ENCODE assay signal across 12 cellular contexts in genomic region chr13:52371736-52372247, GRCh38. TPM values are rescaled to one million over a fixed set of nuclear protein-coding genes. Genes with fewer than 3 reads are reported as not detected.
DNase-seq lines count a peak whose midpoint lies in the region; ATAC-seq and TF ChIP-seq lines count a peak whose summit lies in the region.
"Had no signal": no experiment of that assay in that cellular context is flagged by ENCODE, and none has a peak within 500 bp of the region (broad histone marks: within the 10 kb centered on the region; RNA-seq: fewer than 3 reads in every experiment).

No MANE protein-coding gene starts in this region.

- no peak overlapping the region for H3K4me3 Mint-ChIP-seq in naive thymus-derived CD8-positive, alpha-beta T cell
- H3K4me3 Mint-ChIP-seq: activated CD4-positive, alpha-beta T cell treated with anti-CD3 and anti-CD28 coated beads, Interleukin-2, amount 10 ng/mL, durations not matched to agents 7 days and 5 days; activated naive CD4-positive, alpha-beta T cell treated with anti-CD3 and anti-CD28 coated beads for 36 hours had no signal

- intact Hi-C loops in upper lobe of right lung (cut with DNase I) = no loop called here

- H2AFZ ChIP-seq in SK-N-SH (ENCODE audit: low read depth) = no peak overlapping the region

- peaks cover 11% of the 10 kb centered on the region for H3F3A ChIP-seq in SK-N-SH (replicated peaks; ENCODE audit: insufficient read depth)

- no peaks in the 10 kb centered on the region for H3K9me2 ChIP-seq in SK-N-SH

- H3K79me2 ChIP-seq in SK-N-SH (ENCODE audit: insufficient read depth) = no peaks in the 10 kb centered on the region

- H3K36me3 ChIP-seq in SK-N-SH (replicated peaks in 1 of 2; ENCODE audit: control insufficient read depth in 1 of 2, insufficient read depth in 2 of 2, low read length in 1 of 2) (no peaks in the 10 kb centered on the region), skeletal muscle satellite cell (ENCODE audit: insufficient read depth, low read length) (no peaks in the 10 kb centered on the region), upper lobe of right lung (no peaks in the 10 kb centered on the region)
- H3K36me3 ChIP-seq: suprapubic skin had no signal

- DNase-seq in NCI-H748 (lab: John Stamatoyannopoulos, UW; ENCODE audit: unreplicated experiment) (peak; percentile 15), NCI-H748 treated with DMSO at 0.1 percent for 48 hours (lab: John Stamatoyannopoulos, UW) (no peak), SK-N-SH (peak; percentile 24), foreskin melanocyte (peak; percentile 37), upper lobe of right lung (no peak)
- DNase-seq in naive thymus-derived CD8-positive, alpha-beta T cell = no peak
- DNase-seq: activated CD4-positive, alpha-beta T cell treated with anti-CD3 and anti-CD28 coated beads, Interleukin-2, amount 10 ng/mL, durations not matched to agents 7 days and 5 days; activated naive CD4-positive, alpha-beta T cell treated with anti-CD3 and anti-CD28 coated beads for 36 hours; NCI-H2081 had no signal

- no peaks in the 10 kb centered on the region for H3K9me3 ChIP-seq in SK-N-SH
- H3K9me3 ChIP-seq in skeletal muscle satellite cell (replicated peaks; ENCODE audit: low read length) = no peaks in the 10 kb centered on the region
- no peaks in the 10 kb centered on the region for H3K9me3 ChIP-seq in upper lobe of right lung
- H3K9me3 ChIP-seq: suprapubic skin had no signal

- 19% methylated on average over 3 of the region's 3 CpGs for WGBS in SK-N-SH (ENCODE audit: low lambda C conversion rate)

- TF ChIP-seq CTCF in SK-N-SH (IDR thresholded peaks at IDR 0.05) (no peak), upper lobe of right lung (IDR thresholded peaks at IDR 0.05) (no peak)

- H3K9me3 Mint-ChIP-seq in naive thymus-derived CD8-positive, alpha-beta T cell = no peaks in the 10 kb centered on the region
- H3K9me3 Mint-ChIP-seq: activated CD4-positive, alpha-beta T cell treated with anti-CD3 and anti-CD28 coated beads, Interleukin-2, amount 10 ng/mL, durations not matched to agents 7 days and 5 days; activated naive CD4-positive, alpha-beta T cell treated with anti-CD3 and anti-CD28 coated beads for 36 hours had no signal

- H3K27ac Mint-ChIP-seq in naive thymus-derived CD8-positive, alpha-beta T cell = no peak overlapping the region
- H3K27ac Mint-ChIP-seq: activated CD4-positive, alpha-beta T cell treated with anti-CD3 and anti-CD28 coated beads, Interleukin-2, amount 10 ng/mL, durations not matched to agents 7 days and 5 days; activated naive CD4-positive, alpha-beta T cell treated with anti-CD3 and anti-CD28 coated beads for 36 hours had no signal

- CTCF ChIA-PET in SK-N-SH (lab: Yijun Ruan, JAX) = no interaction called here

- no peaks in the 10 kb centered on the region for H3K4me1 Mint-ChIP-seq in naive thymus-derived CD8-positive, alpha-beta T cell
- H3K4me1 Mint-ChIP-seq: activated CD4-positive, alpha-beta T cell treated with anti-CD3 and anti-CD28 coated beads, Interleukin-2, amount 10 ng/mL, durations not matched to agents 7 days and 5 days had no signal

- H3K36me3 Mint-ChIP-seq in naive thymus-derived CD8-positive, alpha-beta T cell = no peaks in the 10 kb centered on the region

- no peak overlapping the region for H3K9ac ChIP-seq in SK-N-SH
- H3K9ac ChIP-seq in skeletal muscle satellite cell (ENCODE audit: low read depth, low read length) = peak overlapping the region; percentile 41

- no peak for ATAC-seq in upper lobe of right lung
- ATAC-seq in naive thymus-derived CD8-positive, alpha-beta T cell = no peak
- ATAC-seq in GM19397 (IDR thresholded peaks at IDR 0.05; ENCODE audit: unreplicated experiment) = no peak

- H3K27me3 ChIP-seq in SK-N-SH (ENCODE audit: insufficient read depth) (no peaks in the 10 kb centered on the region), skeletal muscle satellite cell (ENCODE audit: control insufficient read depth, insufficient read depth, low read length) (no peaks in the 10 kb centered on the region), upper lobe of right lung (no peaks in the 10 kb centered on the region)
- H3K27me3 ChIP-seq: suprapubic skin had no signal

- POLR2A ChIA-PET in SK-N-SH (lab: Yijun Ruan, JAX) = no interaction called here
- POLR2A ChIA-PET in naive thymus-derived CD8-positive, alpha-beta T cell (lab: Charles Lee) = no interaction called here

- H4K20me1 ChIP-seq in SK-N-SH (ENCODE audit: insufficient read depth) = no peaks in the 10 kb centered on the region

- no peak for TF ChIP-seq RAD21 in SK-N-SH (IDR thresholded peaks at IDR 0.05; ENCODE audit: low read length)

- H3K27ac ChIP-seq in SK-N-SH (ENCODE audit: low read depth in 2 of 2, low read length in 1 of 2) = peak overlapping the region in 1 of 2 experiments; percentile 50; a peak in 2 of 4 replicates
- no peak overlapping the region for H3K27ac ChIP-seq in upper lobe of right lung
- H3K27ac ChIP-seq: suprapubic skin had no signal

- TF ChIP-seq EP300 in SK-N-SH (IDR thresholded peaks at IDR 0.05; ENCODE audit: borderline replicate concordance in 1 of 2, low read depth in 1 of 2, low read length in 1 of 2) = peak in 1 of 2 experiments; percentile 55; a peak in 1 of 4 replicates

- H3K4me3 ChIP-seq in SK-N-SH (ENCODE audit: low read depth in 2 of 2, low read length in 1 of 2) (no peak overlapping the region), skeletal muscle satellite cell (ENCODE audit: low read length) (no peak overlapping the region), upper lobe of right lung (no peak overlapping the region)
- H3K4me3 ChIP-seq: suprapubic skin had no signal

- no peaks in the 10 kb centered on the region for H3K27me3 Mint-ChIP-seq in naive thymus-derived CD8-positive, alpha-beta T cell

- H3K4me1 ChIP-seq in SK-N-SH (ENCODE audit: control insufficient read depth in 1 of 2, insufficient read depth in 2 of 2, low read depth in 1 of 2, low read length in 1 of 2) (no peaks in the 10 kb centered on the region; a peak in 1 of 4 replicates), skeletal muscle satellite cell (ENCODE audit: control insufficient read depth, insufficient read depth, low read length) (peaks cover 33% of the 10 kb centered on the region), upper lobe of right lung (no peaks in the 10 kb centered on the region)
- H3K4me1 ChIP-seq: suprapubic skin had no signal

- H3K4me2 ChIP-seq in SK-N-SH (peak overlapping the region; percentile 27; the same call in 1 of the 2 replicates), skeletal muscle satellite cell (ENCODE audit: low read length) (peak overlapping the region; percentile 52)

TF ChIP-seq in SK-N-SH, 30 proteins besides CTCF, POLR2A, EP300 and RAD21:
- TF ChIP-seq FOSL2 (IDR thresholded peaks at IDR 0.05; ENCODE audit: borderline replicate concordance, low read depth) (peak; percentile 71; the same call in 1 of the 2 replicates), SMC3 (IDR thresholded peaks at IDR 0.05; ENCODE audit: low read depth, low read length) (no peak), EZH2phosphoT487 (IDR thresholded peaks at IDR 0.05; ENCODE audit: borderline replicate concordance, low read depth) (no peak), PBX3 (IDR thresholded peaks at IDR 0.05) (peak; percentile 58), POLR2AphosphoS5 (IDR thresholded peaks at IDR 0.05; ENCODE audit: low read depth, low read length) (0 out of 2 replicates have a peak, but pooled peaks have one; percentile 15), RCOR1 (IDR thresholded peaks at IDR 0.05; ENCODE audit: low read length) (no peak), TCF12 (IDR thresholded peaks at IDR 0.05) (peak; percentile 84), TEAD4 (IDR thresholded peaks at IDR 0.05; ENCODE audit: borderline replicate concordance, insufficient read depth) (peak; percentile 17; the same call in 1 of the 2 replicates), JUND (IDR thresholded peaks at IDR 0.05) (peak; percentile 67)
- TF ChIP-seq, protein P1, sequence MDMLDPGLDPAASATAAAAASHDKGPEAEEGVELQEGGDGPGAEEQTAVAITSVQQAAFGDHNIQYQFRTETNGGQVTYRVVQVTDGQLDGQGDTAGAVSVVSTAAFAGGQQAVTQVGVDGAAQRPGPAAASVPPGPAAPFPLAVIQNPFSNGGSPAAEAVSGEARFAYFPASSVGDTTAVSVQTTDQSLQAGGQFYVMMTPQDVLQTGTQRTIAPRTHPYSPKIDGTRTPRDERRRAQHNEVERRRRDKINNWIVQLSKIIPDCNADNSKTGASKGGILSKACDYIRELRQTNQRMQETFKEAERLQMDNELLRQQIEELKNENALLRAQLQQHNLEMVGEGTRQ (IDR thresholded peaks at IDR 0.05; ENCODE audit: borderline replicate concordance, low read depth, low read length) = no peak

RNA-seq across cellular contexts. Expression of gene THSD1, which starts 34.2 kb away (rescaled TPM):
- 8.9 and 10.1 TPM in 2 replicates for polyA plus RNA-seq in SK-N-SH (2012; rRNA removed)
- polyA plus RNA-seq in SK-N-SH (2012; cell fraction: cytosol; rRNA removed) = 6.2 and 8.1 TPM in 2 replicates
- polyA plus RNA-seq in SK-N-SH (2012; cell fraction: nucleus; rRNA removed) = 12.0 and 14.6 TPM in 2 replicates
- 14.2 and 16.5 TPM in 2 replicates for total RNA-seq in skeletal muscle satellite cell (2012; rRNA removed)
- 17.3 TPM for total RNA-seq in upper lobe of right lung
- 1 to 10 TPM in 1 of 2 experiments, under 1 TPM in 1; 0.60 to 1.1 TPM for total RNA-seq in naive thymus-derived CD8-positive, alpha-beta T cell
- under 1 TPM in 1 of 3 donors, not detected in 2; 0.23 TPM for polyA plus RNA-seq in naive thymus-derived CD8-positive, alpha-beta T cell

Comparison
In these comparisons a context has a peak if more than half of its experiments do, and no peak if none do; other contexts are left out.
1. DNase-seq: peak in NCI-H748 (single experiment), SK-N-SH (single experiment) and foreskin melanocyte (single experiment); none in NCI-H748 treated with DMSO at 0.1 percent for 48 hours (single experiment), upper lobe of right lung (single experiment) and naive thymus-derived CD8-positive, alpha-beta T cell (0 of 10).